In genomic region chr10:4947039-4947634, GRCh38 we compare ENCODE assay signal across 11 cellular contexts. TPM values are rescaled to one million over a fixed set of nuclear protein-coding genes. Genes with fewer than 3 reads are reported as not detected.
DNase-seq lines count a peak whose midpoint lies in the region; ATAC-seq and TF ChIP-seq lines count a peak whose summit lies in the region.
"Had no signal": no experiment of that assay in that cellular context is flagged by ENCODE, and none has a peak within 500 bp of the region (broad histone marks: within the 10 kb centered on the region; RNA-seq: fewer than 3 reads in every experiment).

No MANE protein-coding gene starts in this region.

- TF ChIP-seq CTCF in AG04450 (IDR thresholded peaks at IDR 0.05; ENCODE audit: low read depth, low read length): no peak
- no peak for TF ChIP-seq CTCF in RWPE2 (IDR thresholded peaks at IDR 0.05; ENCODE audit: poor library complexity, severe bottlenecking)
- TF ChIP-seq CTCF in foreskin keratinocyte (conservative IDR thresholded peaks at IDR 0.05): no peak
- TF ChIP-seq CTCF in retinal pigment epithelial cell (conservative IDR thresholded peaks at IDR 0.05; ENCODE audit: low read depth, low read length): no peak

- CTCF ChIA-PET in AG04450 (lab: Charles Lee): interaction anchor here (1.5 to 3.2 kb wide), 2 partner anchors 97 to 132 kb away, joined by 5 to 21 read pairs; no protein-coding TSS in a partner anchor

- H3K9me3 ChIP-seq in AG04450 (ENCODE audit: control insufficient read depth, insufficient read depth, low read length) (no peaks in the 10 kb centered on the region), RWPE2 (ENCODE audit: severe bottlenecking) (no peaks in the 10 kb centered on the region)

- DNase-seq in AG04450 (ENCODE audit: low read depth, low spot score): peak; percentile 20
- no peak for DNase-seq in RWPE2 (ENCODE audit: low spot score)
- no peak for DNase-seq in foreskin keratinocyte
- DNase-seq in retinal pigment epithelial cell (ENCODE audit: low read depth): peak; percentile 5
- DNase-seq: AML-193, NCI-H187 treated with DMSO at 0.1 percent for 48 hours had no signal

- no peak for ATAC-seq in RWPE2 (ENCODE audit: low read depth)
- ATAC-seq in foreskin keratinocyte: no peak
- ATAC-seq in HG03439 (IDR thresholded peaks at IDR 0.05; ENCODE audit: unreplicated experiment): no peak
- no peak for ATAC-seq in GM21367 (IDR thresholded peaks at IDR 0.05; ENCODE audit: unreplicated experiment)
- no peak for ATAC-seq in HG03432 (IDR thresholded peaks at IDR 0.05; ENCODE audit: unreplicated experiment)
- ATAC-seq in HG02885 (IDR thresholded peaks at IDR 0.05; ENCODE audit: poor library complexity, unreplicated experiment): no peak
- ATAC-seq: stimulated activated effector memory CD8-positive, alpha-beta T cell treated with anti-CD3 and anti-CD28 coated beads, Interleukin-12 subunit alpha, Interleukin-12 subunit beta, amount 100 ng/mL, for 72 hours had no signal

- H3K4me1 ChIP-seq in RWPE2 (ENCODE audit: insufficient read depth, poor library complexity, severe bottlenecking) (peaks cover 12% of the 10 kb centered on the region), foreskin keratinocyte (peaks cover 11% of the 10 kb centered on the region)

- no peaks in the 10 kb centered on the region for H3K36me3 ChIP-seq in RWPE2 (ENCODE audit: low read depth)

- H3K4me3 ChIP-seq in AG04450 (ENCODE audit: low read depth, low read length) (no peak overlapping the region), RWPE2 (ENCODE audit: severe bottlenecking) (no peak overlapping the region), retinal pigment epithelial cell (ENCODE audit: low read length) (no peak overlapping the region)

- POLR2A ChIA-PET in AG04450 (lab: Yijun Ruan, JAX): interaction anchor here (1.4 to 1.6 kb wide), 2 partner anchors 16 to 64 kb away, joined by 4 read pairs; partner anchors contain the start of gene AKR1C1

- no peak overlapping the region for H3K27ac ChIP-seq in AG04450 (ENCODE audit: low read depth, low read length)
- peak overlapping the region; percentile 33 for H3K27ac ChIP-seq in RWPE2 (ENCODE audit: poor library complexity, severe bottlenecking)
- H3K27ac ChIP-seq in foreskin keratinocyte: peak overlapping the region; percentile 72

- H3K27me3 ChIP-seq in AG04450 (ENCODE audit: control insufficient read depth, insufficient read depth, low read length) (no peaks in the 10 kb centered on the region), RWPE2 (ENCODE audit: insufficient read depth, poor library complexity, severe bottlenecking) (no peaks in the 10 kb centered on the region), foreskin keratinocyte (no peaks in the 10 kb centered on the region)

RNA-seq across cellular contexts. Expression of gene AKR1C1, which starts 16.1 kb away (rescaled TPM):
- polyA plus RNA-seq in AG04450 (2011; rRNA removed) (114 and 125 TPM in 2 replicates), foreskin keratinocyte (9.0 and 10.2 TPM in 2 replicates)
- 46.3 and 49.1 TPM in 2 replicates for polyA minus RNA-seq in AG04450 (2011; rRNA and poly(A)+ RNA removed)
- 7.6 and 10.6 TPM in 2 replicates for total RNA-seq in foreskin keratinocyte

RNA-seq across cellular contexts. Expression of gene AKR1C2, which starts 56.5 kb away (rescaled TPM):
- polyA plus RNA-seq in AG04450 (2011; rRNA removed) (8.2 and 16.3 TPM in 2 replicates), foreskin keratinocyte (9.0 and 10.0 TPM in 2 replicates)
- polyA minus RNA-seq in AG04450 (2011; rRNA and poly(A)+ RNA removed): 4.1 and 4.9 TPM in 2 replicates
- total RNA-seq in foreskin keratinocyte: 6.8 and 8.6 TPM in 2 replicates

Comparison
In these comparisons a context has a peak if more than half of its experiments do, and no peak if none do; other contexts are left out.
1. DNase-seq: peak in AG04450 (single experiment) and retinal pigment epithelial cell (single experiment); none in RWPE2 (single experiment) and foreskin keratinocyte (0 of 2).
2. RNA of gene AKR1C1, which starts 16.1 kb away (polyA plus RNA-seq): 114 to 125 TPM in AG04450; 9.0 to 10.2 TPM in foreskin keratinocyte; every median in the first group is over 10 times any median in the second.